ENCODE assay signal across 10 cellular contexts in genomic region chr2:210225461-210225798, GRCh38. TPM values are rescaled to one million over a fixed set of nuclear protein-coding genes. Genes with fewer than 3 reads are reported as not detected.
DNase-seq lines count a peak whose midpoint lies in the region; ATAC-seq and TF ChIP-seq lines count a peak whose summit lies in the region.
"Had no signal": no experiment of that assay in that cellular context is flagged by ENCODE, and none has a peak within 500 bp of the region (broad histone marks: within the 10 kb centered on the region; RNA-seq: fewer than 3 reads in every experiment).

No MANE protein-coding gene starts in this region.

- no peaks in the 10 kb centered on the region for H3K9me3 ChIP-seq in SK-N-MC (ENCODE audit: low read depth, low read length)

- no peaks in the 10 kb centered on the region for H3K36me3 Mint-ChIP-seq in glutamatergic neuron (ENCODE audit: unreplicated experiment)
- H3K36me3 Mint-ChIP-seq: memory B cell had no signal

- peak overlapping the region; percentile 80 for H3K4me3 Mint-ChIP-seq in glutamatergic neuron (ENCODE audit: unreplicated experiment)
- H3K4me3 Mint-ChIP-seq: memory B cell had no signal

- H3K4me1 Mint-ChIP-seq in glutamatergic neuron (ENCODE audit: low read depth, unreplicated experiment): no peaks in the 10 kb centered on the region
- H3K4me1 Mint-ChIP-seq: memory B cell had no signal

- H3K27ac Mint-ChIP-seq in glutamatergic neuron (ENCODE audit: unreplicated experiment): no peak overlapping the region
- H3K27ac Mint-ChIP-seq: memory B cell had no signal

- no peak for ATAC-seq in HG03342 (IDR thresholded peaks at IDR 0.05; ENCODE audit: unreplicated experiment)

- no peaks in the 10 kb centered on the region for H3K36me3 ChIP-seq in SK-N-MC (ENCODE audit: insufficient read depth, low read length)

- peak overlapping the region; percentile 64 for H3K9ac ChIP-seq in SK-N-MC (ENCODE audit: insufficient read length)

- no peak overlapping the region for H3K27ac ChIP-seq in SK-N-MC

- no peak for TF ChIP-seq CTCF in glutamatergic neuron (IDR thresholded peaks at IDR 0.05; ENCODE audit: partially characterized antibody, unreplicated experiment)

- peak overlapping the region; percentile 52 for H3K4me3 ChIP-seq in GM08714 (ENCODE audit: low read length)
- H3K4me3 ChIP-seq in SK-N-MC: peak overlapping the region; percentile 77

- DNase-seq in SK-N-MC (ENCODE audit: low read depth, low spot score) (no peak), glutamatergic neuron (no peak), renal cortical epithelial cell (ENCODE audit: low read depth) (peak; percentile 37), GDM1 (lab: John Stamatoyannopoulos, UW) (no peak), iPS-NIHi11 (ENCODE audit: low spot score) (no peak), SIG-M5 treated with dmso at 0.1 percent for 504 hours (lab: John Stamatoyannopoulos, UW; ENCODE audit: unreplicated experiment) (no peak)
- DNase-seq: activated T-cell treated with anti-CD3 and anti-CD28 coated beads, Interleukin-2, amount 50 U/mL, for 1 hour had no signal

- peaks cover 6% of the 10 kb centered on the region for H3K27me3 Mint-ChIP-seq in glutamatergic neuron (ENCODE audit: unreplicated experiment)

- H3K9me3 Mint-ChIP-seq in glutamatergic neuron (ENCODE audit: unreplicated experiment): no peaks in the 10 kb centered on the region
- H3K9me3 Mint-ChIP-seq: memory B cell had no signal

RNA-seq across cellular contexts. Expression of gene ACADL, which starts 0.2 kb away (rescaled TPM):
- total RNA-seq in glutamatergic neuron (ENCODE audit: unreplicated experiment) (not detected), renal cortical epithelial cell (0.17 and 3.8 TPM in 2 replicates)

RNA-seq across cellular contexts. Expression of gene KANSL1L, which starts 54.2 kb away (rescaled TPM):
- total RNA-seq in glutamatergic neuron (ENCODE audit: unreplicated experiment) (26.4 TPM), renal cortical epithelial cell (22.4 and 67.1 TPM in 2 replicates)
